In genomic region chr4:53376900-53377299, GRCh38 we compare ENCODE assay signal across 8 cellular contexts. TPM values are rescaled to one million over a fixed set of nuclear protein-coding genes. Genes with fewer than 3 reads are reported as not detected.
DNase-seq lines count a peak whose midpoint lies in the region; ATAC-seq and TF ChIP-seq lines count a peak whose summit lies in the region.

No MANE protein-coding gene starts in this region.

- H3K9me3 ChIP-seq in right atrium auricular region: no peaks in the 10 kb centered on the region

- H3K27ac ChIP-seq in right atrium auricular region (peak overlapping the region; percentile 88 to 93), angular gyrus (ENCODE audit: low read depth, low read length) (peak overlapping the region; percentile 63)

- peak overlapping the region; percentile 76 to 78 for H3K4me3 ChIP-seq in right atrium auricular region

- no peaks in the 10 kb centered on the region for H3K27me3 ChIP-seq in right atrium auricular region

- no peak for ATAC-seq in left cardiac atrium
- no peak for ATAC-seq in GM21390 (IDR thresholded peaks at IDR 0.05; ENCODE audit: unreplicated experiment)
- no peak for ATAC-seq in GM19455 (IDR thresholded peaks at IDR 0.05; ENCODE audit: unreplicated experiment)

- DNase-seq in right atrium auricular region (ENCODE audit: low spot score) (no peak), left cardiac atrium (no peak), medulla oblongata (ENCODE audit: extremely low spot score) (peak; percentile 8), D341Med (ENCODE audit: low spot score) (no peak), NCI-H1092 treated with DMSO at 0.1 percent for 48 hours (lab: John Stamatoyannopoulos, UW) (no peak)

- H3K4me1 ChIP-seq in right atrium auricular region: peaks cover 0 to 14% of the 10 kb centered on the region in 2 donors

- TF ChIP-seq CTCF in right atrium auricular region (IDR thresholded peaks at IDR 0.05): no peak

- H3K36me3 ChIP-seq in right atrium auricular region: no peaks in the 10 kb centered on the region

- intact Hi-C loops in left cardiac atrium (cut with DNase I): loop anchor here in 1 of 2 donors (2.0 kb wide), 1 partner anchor 358 kb away; no protein-coding TSS in a partner anchor

RNA-seq across cellular contexts. Expression of gene FIP1L1, which starts 0.5 kb away (rescaled TPM):
- 10 to 100 TPM; 32.7 to 32.8 TPM for total RNA-seq in right atrium auricular region
- 10 to 100 TPM; 24.9 to 32.4 TPM for total RNA-seq in left cardiac atrium

RNA-seq across cellular contexts. Expression of gene SCFD2, which starts 11.0 kb away (rescaled TPM):
- total RNA-seq in right atrium auricular region (1 to 10 TPM; 8.1 to 9.4 TPM), left cardiac atrium (10 to 100 TPM in 1 of 2 donors, 1 to 10 TPM in 1; 9.3 to 13.8 TPM)
